17 cellular contexts compared by ENCODE assay signal in genomic region chr6:42345696-42346416, GRCh38.
DNase-seq lines count a peak whose midpoint lies in the region; ATAC-seq and TF ChIP-seq lines count a peak whose summit lies in the region.
"Had no signal": no experiment of that assay in that cellular context is flagged by ENCODE, and none has a peak within 500 bp of the region (broad histone marks: within the 10 kb centered on the region; RNA-seq: fewer than 3 reads in every experiment).

No MANE protein-coding gene starts in this region.

- no peaks in the 10 kb centered on the region for H3K27me3 Mint-ChIP-seq in activated CD8-positive, alpha-beta T cell treated with anti-CD3 and anti-CD28 coated beads, Interleukin-2, amount 10 ng/mL, durations not matched to agents 7 days and 5 days (ENCODE audit: low read depth)

- H3K9me3 ChIP-seq in HEK293 (ENCODE audit: control insufficient read depth, insufficient read depth, low read depth, low read length) = no peaks in the 10 kb centered on the region
- H3K9me3 ChIP-seq: BLaER1, gastrocnemius medialis, tibial nerve had no signal

- peak overlapping the region; percentile 91 for H3K27ac Mint-ChIP-seq in activated CD8-positive, alpha-beta T cell treated with anti-CD3 and anti-CD28 coated beads, Interleukin-2, amount 10 ng/mL, durations not matched to agents 7 days and 5 days
- H3K27ac Mint-ChIP-seq: neural progenitor cell had no signal

- no peaks in the 10 kb centered on the region for H3K36me3 ChIP-seq in HEK293 (ENCODE audit: control insufficient read depth in 2 of 2, insufficient read depth in 1 of 2, low read length in 2 of 2)
- H3K36me3 ChIP-seq: gastrocnemius medialis, neural progenitor cell had no signal

- H3K4me3 ChIP-seq in HEK293 (ENCODE audit: low read depth, low read length) = no peak overlapping the region
- H3K4me3 ChIP-seq: BLaER1, dorsolateral prefrontal cortex, gastrocnemius medialis, neural progenitor cell, tibial nerve had no signal

- TF ChIP-seq CTCF in HEK293 (tag by site-specific recombination; IDR thresholded peaks at IDR 0.05) = no peak

- H3K36me3 Mint-ChIP-seq in activated CD8-positive, alpha-beta T cell treated with anti-CD3 and anti-CD28 coated beads, Interleukin-2, amount 10 ng/mL, durations not matched to agents 7 days and 5 days (ENCODE audit: low read depth) = peaks cover 21% of the 10 kb centered on the region
- H3K36me3 Mint-ChIP-seq: neural progenitor cell had no signal

- no peaks in the 10 kb centered on the region for H3K9me3 Mint-ChIP-seq in activated CD8-positive, alpha-beta T cell treated with anti-CD3 and anti-CD28 coated beads, Interleukin-2, amount 10 ng/mL, durations not matched to agents 7 days and 5 days (ENCODE audit: insufficient read depth)
- H3K9me3 Mint-ChIP-seq: neural progenitor cell had no signal

- ATAC-seq in activated CD8-positive, alpha-beta T cell treated with anti-CD3 and anti-CD28 coated beads, Interleukin-2, amount 10 ng/mL, durations not matched to agents 7 days and 5 days = peak; percentile 95
- ATAC-seq: gastrocnemius medialis had no signal

- no peaks in the 10 kb centered on the region for H3K4me1 ChIP-seq in HEK293 (ENCODE audit: control insufficient read depth, insufficient read depth, low read length)
- H3K4me1 ChIP-seq: BLaER1, gastrocnemius medialis, neural progenitor cell, tibial nerve had no signal

- peak overlapping the region; percentile 61 for H3K4me3 Mint-ChIP-seq in activated CD8-positive, alpha-beta T cell treated with anti-CD3 and anti-CD28 coated beads, Interleukin-2, amount 10 ng/mL, durations not matched to agents 7 days and 5 days
- H3K4me3 Mint-ChIP-seq: neural progenitor cell had no signal

- POLR2A ChIA-PET in HEK293 (lab: Yijun Ruan, JAX) = no interaction called here
- POLR2A ChIA-PET in activated CD8-positive, alpha-beta T cell treated with anti-CD3 and anti-CD28 coated beads, Interleukin-2, amount 10 ng/mL, durations not matched to agents 7 days and 5 days (lab: Charles Lee) = interaction anchor here (0.7 to 0.9 kb wide), 2 partner anchors 13 to 44 kb away, joined by 3 read pairs; no protein-coding TSS in a partner anchor

- CTCF ChIA-PET in HEK293 (lab: Yijun Ruan, JAX) = interaction anchor here (1.1 kb wide), 1 partner anchor 12 kb away, joined by 3 read pairs; no protein-coding TSS in a partner anchor
- CTCF ChIA-PET in activated CD8-positive, alpha-beta T cell treated with anti-CD3 and anti-CD28 coated beads, Interleukin-2, amount 10 ng/mL, durations not matched to agents 7 days and 5 days (lab: Charles Lee) = interaction anchor here (1.0 to 2.4 kb wide), 5 partner anchors 16 to 202 kb away, joined by 3 to 15 read pairs (median 6); no protein-coding TSS in a partner anchor

- DNase-seq in NK-92 treated with Interleukin-12 subunit alpha and Interleukin-12 subunit beta, amount 100 ng/mL, for 24 hours (lab: John Stamatoyannopoulos, UW) = peak; percentile 43
- DNase-seq in NK-92 (lab: John Stamatoyannopoulos, UW; ENCODE audit: unreplicated experiment) (no peak), islet precursor cell (peak; percentile 28), ureter (ENCODE audit: low spot score) (no peak), AG08395 (ENCODE audit: low spot score) (no peak), occipital lobe (lab: John Stamatoyannopoulos, UW) (no peak)
- DNase-seq in activated CD8-positive, alpha-beta T cell treated with anti-CD3 and anti-CD28 coated beads, Interleukin-2, amount 10 ng/mL, durations not matched to agents 7 days and 5 days = peak; percentile 66
- DNase-seq: dorsolateral prefrontal cortex; gastrocnemius medialis; midbrain; NCI-H1694; NCI-H226; stimulated activated CD4-positive, alpha-beta T cell treated with anti-CD3 and anti-CD28 coated beads, Interleukin-12 subunit alpha, Interleukin-12 subunit beta, amount 100 ng/mL, for 4 hours had no signal

- peaks cover 61% of the 10 kb centered on the region for H3K4me1 Mint-ChIP-seq in activated CD8-positive, alpha-beta T cell treated with anti-CD3 and anti-CD28 coated beads, Interleukin-2, amount 10 ng/mL, durations not matched to agents 7 days and 5 days (ENCODE audit: low read depth)

- no peak overlapping the region for H3K27ac ChIP-seq in HEK293 (ENCODE audit: extremely low read depth, low read depth, low read length)
- H3K27ac ChIP-seq: BLaER1, dorsolateral prefrontal cortex, gastrocnemius medialis, neural progenitor cell, tibial nerve had no signal

TF ChIP-seq in HEK293, 187 proteins besides CTCF, POLR2A, EP300 and RAD21:
- TF ChIP-seq PRDM1 (tag by site-specific recombination; IDR thresholded peaks at IDR 0.05) = no peak
- peak; percentile 77 for TF ChIP-seq ZIC2 (tag by site-specific recombination; IDR thresholded peaks at IDR 0.05)

Comparison
In these comparisons a context has a peak if more than half of its experiments do, and no peak if none do; other contexts are left out.
1. DNase-seq: peak in NK-92 treated with Interleukin-12 subunit alpha and Interleukin-12 subunit beta, amount 100 ng/mL, for 24 hours (single experiment), activated CD8-positive, alpha-beta T cell treated with anti-CD3 and anti-CD28 coated beads, Interleukin-2, amount 10 ng/mL, durations not matched to agents 7 days and 5 days (single experiment) and islet precursor cell (single experiment); none in NK-92 (single experiment), ureter (single experiment), AG08395 (single experiment) and occipital lobe (single experiment).